ENCODE assay signal across 1 cellular context in genomic region chr22:29128891-29129643, GRCh38.
A peak's percentile ranks its signal among the peaks of the same experiment; 100 is the strongest.
TF ChIP-seq lines count a peak whose summit lies in the region.

No MANE protein-coding gene starts in this region.

TF ChIP-seq in K562, 482 proteins besides CTCF, POLR2A, EP300 and RAD21 (continued from another document):
- TF ChIP-seq MGA (IDR thresholded peaks at IDR 0.05) (0 out of 2 replicates have a peak, but pooled peaks have one; percentile 20), ETS2 (tag; IDR thresholded peaks at IDR 0.05; ENCODE audit: borderline replicate concordance, poor library complexity, severe bottlenecking) (no peak), MEIS2 (IDR thresholded peaks at IDR 0.05; ENCODE audit: partially characterized antibody) (peak; percentile 46), SNIP1 (IDR thresholded peaks at IDR 0.05; ENCODE audit: low read depth) (no peak), HLTF (IDR thresholded peaks at IDR 0.05) (no peak), DPF2 (IDR thresholded peaks at IDR 0.05) (0 out of 2 replicates have a peak, but pooled peaks have one; percentile 23), BRCA1 (IDR thresholded peaks at IDR 0.05) (no peak), BRCA1 (CRISPR knock-in tag; IDR thresholded peaks at IDR 0.05) (no peak), FOSL1 (tag; conservative IDR thresholded peaks at IDR 0.05) (peak; percentile 70), PRDM10 (IDR thresholded peaks at IDR 0.05; ENCODE audit: partially characterized antibody) (peak; percentile 84), JUND (IDR thresholded peaks at IDR 0.05; ENCODE audit: borderline replicate concordance, low read depth, low read length) (peak; percentile 42; the same call in 1 of the 2 replicates), JUND (tag; IDR thresholded peaks at IDR 0.05; ENCODE audit: borderline replicate concordance, low read depth, low read length) (no peak)
